In genomic region chr11:12066056-12066798, GRCh38 we compare ENCODE assay signal across 9 cellular contexts. TPM values are rescaled to one million over a fixed set of nuclear protein-coding genes. Genes with fewer than 3 reads are reported as not detected.
DNase-seq lines count a peak whose midpoint lies in the region; ATAC-seq, FAIRE-seq and TF ChIP-seq lines count a peak whose summit lies in the region.
"Had no signal": no experiment of that assay in that cellular context is flagged by ENCODE, and none has a peak within 500 bp of the region (broad histone marks: within the 10 kb centered on the region; RNA-seq: fewer than 3 reads in every experiment).

No MANE protein-coding gene starts in this region.

- BruUV-seq in PC-9 (replicated peaks; lab: Mats Ljungman, UMichigan): no TSS peak

- H3K27me3 ChIP-seq in PC-9 (ENCODE audit: insufficient read depth, low read depth) (no peaks in the 10 kb centered on the region), pancreas (no peaks in the 10 kb centered on the region)

- H3K4me2 ChIP-seq in PC-9: peak overlapping the region; percentile 71

- POLR2A ChIA-PET in PC-9 (lab: Charles Lee; ENCODE audit: unreplicated experiment): interaction anchor here (0.6 to 1.7 kb wide), 2 partner anchors 22 to 112 kb away, joined by 4 to 7 read pairs; no protein-coding TSS in a partner anchor

- DNase-seq in EL (peak; percentile 97), PC-9 (peak; percentile 76 to 96), fibroblast of mammary gland (ENCODE audit: low read depth) (peak; percentile 97), pancreas (peak in 2 of 6 donors; percentile 41 to 43), GM10266 (ENCODE audit: extremely low spot score) (no peak), NAMALWA (ENCODE audit: low spot score) (no peak)
- no peak for DNase-seq in activated naive CD4-positive, alpha-beta T cell treated with anti-CD3 and anti-CD28 coated beads, Interleukin-2, amount 50 U/mL, for 16 hours

- 67 to 78% methylated on average over 7 of the region's 7 CpGs for WGBS in pancreas, 2 donors

- CTCF ChIA-PET in PC-9 (lab: Charles Lee): interaction anchor here (1.0 to 1.4 kb wide), 2 partner anchors 20 to 23 kb away, joined by 3 read pairs; no protein-coding TSS in a partner anchor

- H2AFZ ChIP-seq in PC-9: no peak overlapping the region; the same call in 1 of the 2 replicates

- peak overlapping the region; percentile 94 for H3K27ac ChIP-seq in PC-9
- H3K27ac ChIP-seq in pancreas: peak overlapping the region in 2 of 4 donors; percentile 0 to 12

- H3K4me1 ChIP-seq in PC-9 (replicated peaks; ENCODE audit: insufficient read depth) (peaks cover 32% of the 10 kb centered on the region), pancreas (peaks cover 0 to 2% (median 0%) of the 10 kb centered on the region in 3 donors)

- intact Hi-C loops in PC-9 (cut with micrococcal nuclease; ENCODE audit: unreplicated experiment) (loop anchor here (2.0 to 5.0 kb wide), 3 partner anchors 21 to 181 kb away; no protein-coding TSS in a partner anchor), pancreas (cut with DNase I) (no loop called here)

- H3K79me2 ChIP-seq in PC-9 (ENCODE audit: low read depth): no peaks in the 10 kb centered on the region

- no peaks in the 10 kb centered on the region for H3K36me3 ChIP-seq in PC-9 (ENCODE audit: low read depth)
- no peaks in the 10 kb centered on the region for H3K36me3 ChIP-seq in pancreas

- H3K9me3 ChIP-seq in PC-9 (ENCODE audit: insufficient read depth, low read depth): no peaks in the 10 kb centered on the region
- H3K9me3 ChIP-seq in pancreas: no peaks in the 10 kb centered on the region

- FAIRE-seq in pancreas (lab: Jason Lieb, UNC): no peak
- FAIRE-seq: colon had no signal

- H3K9me2 ChIP-seq in PC-9 (ENCODE audit: insufficient read depth): no peaks in the 10 kb centered on the region

- H3K4me3 ChIP-seq in PC-9 (no peak overlapping the region; the same call in 1 of the 2 replicates), fibroblast of mammary gland (ENCODE audit: control insufficient read depth, low read depth, low read length) (no peak overlapping the region), pancreas (no peak overlapping the region)

- peaks cover 19% of the 10 kb centered on the region for H3F3A ChIP-seq in PC-9 (ENCODE audit: insufficient read depth, low read depth)

- no peak for TF ChIP-seq CTCF in PC-9 (conservative IDR thresholded peaks at IDR 0.05)
- no peak for TF ChIP-seq CTCF in fibroblast of mammary gland (conservative IDR thresholded peaks at IDR 0.05; ENCODE audit: control insufficient read depth, insufficient read depth, low read depth, low read length)
- no peak for TF ChIP-seq CTCF in pancreas (IDR thresholded peaks at IDR 0.05)
- no peak for TF ChIP-seq CTCF in GM10266 (IDR thresholded peaks at IDR 0.05; ENCODE audit: control insufficient read depth, insufficient read depth, low read depth, missing control alignments)

- H4K20me1 ChIP-seq in PC-9 (ENCODE audit: insufficient read depth): no peaks in the 10 kb centered on the region

- ATAC-seq in pancreas (peak; percentile 60 to 92 (median 80)), GM19452 (IDR thresholded peaks at IDR 0.05; ENCODE audit: unreplicated experiment) (no peak)

RNA-seq across cellular contexts. Expression of gene MICAL2, which starts 44.2 kb away (rescaled TPM):
- total RNA-seq in PC-9 (2021) (30.5 and 32.4 TPM in 2 replicates), pancreas (10 to 100 TPM; 20.4 to 38.8 (median 27.1) TPM)
- 1 to 10 TPM; 4.8 to 5.4 TPM for polyA plus RNA-seq in pancreas

RNA-seq across cellular contexts. Expression of gene DKK3, which starts 57.8 kb away (rescaled TPM):
- total RNA-seq in PC-9 (2021) (11.5 and 13.9 TPM in 2 replicates), pancreas (10 to 100 TPM in 1 of 6 donors, 1 to 10 TPM in 5; 3.9 to 10.5 (median 5.8) TPM)
- 1 to 10 TPM; 2.7 to 9.1 TPM for polyA plus RNA-seq in pancreas

Comparison
In these comparisons a context has a peak if more than half of its experiments do, and no peak if none do; other contexts are left out.
1. DNase-seq: peak in EL (single experiment), PC-9 (2 of 2) and fibroblast of mammary gland (single experiment); none in activated naive CD4-positive, alpha-beta T cell treated with anti-CD3 and anti-CD28 coated beads, Interleukin-2, amount 50 U/mL, for 16 hours (single experiment), GM10266 (single experiment) and NAMALWA (single experiment).